Comparison of ENCODE assay signal across 1 cellular context in the genomic region with DNA sequence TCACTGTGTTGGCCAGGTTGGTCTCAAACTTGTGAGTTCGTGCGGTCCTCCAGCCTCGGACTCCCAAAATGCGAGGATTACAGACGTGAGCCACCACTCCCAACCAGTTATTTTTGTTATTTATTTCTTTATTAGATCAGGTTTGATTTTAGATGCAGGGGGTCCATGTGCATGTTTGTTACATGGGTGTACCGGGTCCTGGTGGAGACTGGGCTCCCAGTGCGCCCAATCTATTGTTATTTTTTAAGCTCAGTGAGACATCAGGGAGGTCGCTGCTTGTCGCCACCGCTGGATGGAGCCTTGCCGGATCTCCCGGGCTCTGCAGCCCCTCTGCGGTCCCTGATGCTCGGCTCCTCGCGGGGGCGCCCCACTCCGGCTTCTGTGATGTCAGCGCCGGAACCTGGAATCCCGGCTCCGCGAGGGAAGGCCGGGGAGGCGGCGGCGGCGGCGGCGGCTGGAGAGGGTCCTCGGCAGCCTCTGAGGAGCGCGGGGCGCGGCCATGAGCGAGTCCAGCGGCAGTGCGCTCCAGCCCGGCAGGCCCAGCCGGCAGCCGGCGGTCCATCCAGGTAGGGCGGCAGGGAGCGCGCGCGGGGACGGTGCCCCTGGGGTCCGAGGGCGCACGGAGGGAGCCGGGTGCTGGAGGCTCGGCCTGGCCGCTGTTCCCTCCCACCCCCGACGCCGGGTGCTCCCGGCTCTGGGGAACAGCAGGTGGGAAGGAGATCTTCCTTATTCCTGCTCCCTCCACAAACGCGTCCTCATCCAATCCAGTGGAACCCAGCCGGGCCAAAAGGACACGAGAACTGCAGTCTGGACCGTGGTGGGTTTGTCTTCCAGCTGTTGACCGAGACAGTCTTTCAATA.
TF ChIP-seq lines count a peak whose summit lies in the region.

Gene TMC7, plus strand, starts transcription at position 370 of the 860 bp plus-strand sequence. Its CDS starts 130 bp downstream, at position 500.

TF ChIP-seq in HepG2, 621 proteins besides CTCF, POLR2A, EP300 and RAD21 (continued from another document and continues in another):
- TF ChIP-seq, protein P1, sequence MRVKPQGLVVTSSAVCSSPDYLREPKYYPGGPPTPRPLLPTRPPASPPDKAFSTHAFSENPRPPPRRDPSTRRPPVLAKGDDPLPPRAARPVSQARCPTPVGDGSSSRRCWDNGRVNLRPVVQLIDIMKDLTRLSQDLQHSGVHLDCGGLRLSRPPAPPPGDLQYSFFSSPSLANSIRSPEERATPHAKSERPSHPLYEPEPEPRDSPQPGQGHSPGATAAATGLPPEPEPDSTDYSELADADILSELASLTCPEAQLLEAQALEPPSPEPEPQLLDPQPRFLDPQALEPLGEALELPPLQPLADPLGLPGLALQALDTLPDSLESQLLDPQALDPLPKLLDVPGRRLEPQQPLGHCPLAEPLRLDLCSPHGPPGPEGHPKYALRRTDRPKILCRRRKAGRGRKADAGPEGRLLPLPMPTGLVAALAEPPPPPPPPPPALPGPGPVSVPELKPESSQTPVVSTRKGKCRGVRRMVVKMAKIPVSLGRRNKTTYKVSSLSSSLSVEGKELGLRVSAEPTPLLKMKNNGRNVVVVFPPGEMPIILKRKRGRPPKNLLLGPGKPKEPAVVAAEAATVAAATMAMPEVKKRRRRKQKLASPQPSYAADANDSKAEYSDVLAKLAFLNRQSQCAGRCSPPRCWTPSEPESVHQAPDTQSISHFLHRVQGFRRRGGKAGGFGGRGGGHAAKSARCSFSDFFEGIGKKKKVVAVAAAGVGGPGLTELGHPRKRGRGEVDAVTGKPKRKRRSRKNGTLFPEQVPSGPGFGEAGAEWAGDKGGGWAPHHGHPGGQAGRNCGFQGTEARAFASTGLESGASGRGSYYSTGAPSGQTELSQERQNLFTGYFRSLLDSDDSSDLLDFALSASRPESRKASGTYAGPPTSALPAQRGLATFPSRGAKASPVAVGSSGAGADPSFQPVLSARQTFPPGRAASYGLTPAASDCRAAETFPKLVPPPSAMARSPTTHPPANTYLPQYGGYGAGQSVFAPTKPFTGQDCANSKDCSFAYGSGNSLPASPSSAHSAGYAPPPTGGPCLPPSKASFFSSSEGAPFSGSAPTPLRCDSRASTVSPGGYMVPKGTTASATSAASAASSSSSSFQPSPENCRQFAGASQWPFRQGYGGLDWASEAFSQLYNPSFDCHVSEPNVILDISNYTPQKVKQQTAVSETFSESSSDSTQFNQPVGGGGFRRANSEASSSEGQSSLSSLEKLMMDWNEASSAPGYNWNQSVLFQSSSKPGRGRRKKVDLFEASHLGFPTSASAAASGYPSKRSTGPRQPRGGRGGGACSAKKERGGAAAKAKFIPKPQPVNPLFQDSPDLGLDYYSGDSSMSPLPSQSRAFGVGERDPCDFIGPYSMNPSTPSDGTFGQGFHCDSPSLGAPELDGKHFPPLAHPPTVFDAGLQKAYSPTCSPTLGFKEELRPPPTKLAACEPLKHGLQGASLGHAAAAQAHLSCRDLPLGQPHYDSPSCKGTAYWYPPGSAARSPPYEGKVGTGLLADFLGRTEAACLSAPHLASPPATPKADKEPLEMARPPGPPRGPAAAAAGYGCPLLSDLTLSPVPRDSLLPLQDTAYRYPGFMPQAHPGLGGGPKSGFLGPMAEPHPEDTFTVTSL (CRISPR knock-in tag; IDR thresholded peaks at IDR 0.05; ENCODE audit: borderline replicate concordance): no peak; the same call in 1 of the 2 replicates
- TF ChIP-seq HOXA5 (CRISPR knock-in tag; IDR thresholded peaks at IDR 0.05) (0 out of 2 replicates have a peak, but pooled peaks have one; percentile 71), SP1 (IDR thresholded peaks at IDR 0.05) (no peak), SP1 (CRISPR knock-in tag; IDR thresholded peaks at IDR 0.05) (no peak), HDAC1 (CRISPR knock-in tag; IDR thresholded peaks at IDR 0.05) (no peak), NCOA5 (CRISPR knock-in tag; IDR thresholded peaks at IDR 0.05) (no peak), MEF2D (CRISPR knock-in tag; IDR thresholded peaks at IDR 0.05) (peak; percentile 79), MED13 (CRISPR knock-in tag; IDR thresholded peaks at IDR 0.05) (no peak), ZFP90 (CRISPR knock-in tag; IDR thresholded peaks at IDR 0.05; ENCODE audit: borderline replicate concordance) (peak; percentile 65; the same call in 1 of the 2 replicates), AGO2 (optimal IDR thresholded peaks at IDR 0.05; ENCODE audit: low read depth, low read length) (peak; percentile 82), ZNF230 (CRISPR knock-in tag; IDR thresholded peaks at IDR 0.05) (peak; percentile 92; the same call in 1 of the 2 replicates), ZMYM3 (CRISPR knock-in tag; IDR thresholded peaks at IDR 0.05) (peak; percentile 84), TRIM22 (IDR thresholded peaks at IDR 0.05) (no peak), PPARG (CRISPR knock-in tag; conservative IDR thresholded peaks at IDR 0.05) (peak; percentile 82), ETS1 (CRISPR knock-in tag; IDR thresholded peaks at IDR 0.05) (no peak), ZNF136 (CRISPR knock-in tag; IDR thresholded peaks at IDR 0.05; ENCODE audit: low read depth) (no peak), ZKSCAN5 (CRISPR knock-in tag; IDR thresholded peaks at IDR 0.05) (no peak), KLF15 (CRISPR knock-in tag; IDR thresholded peaks at IDR 0.05; ENCODE audit: borderline replicate concordance) (peak; percentile 74; the same call in 1 of the 2 replicates), GFI1 (CRISPR knock-in tag; IDR thresholded peaks at IDR 0.05; ENCODE audit: borderline replicate concordance) (peak; percentile 88; the same call in 1 of the 2 replicates), FOXA1 (IDR thresholded peaks at IDR 0.05) (no peak), FOXA1 (CRISPR knock-in tag; IDR thresholded peaks at IDR 0.05) (no peak; the same call in none of the 2 replicates), ZBTB7A (CRISPR knock-in tag; IDR thresholded peaks at IDR 0.05) (peak; percentile 71; the same call in 1 of the 2 replicates), HOXA9 (CRISPR knock-in tag; IDR thresholded peaks at IDR 0.05; ENCODE audit: borderline replicate concordance) (no peak), BRD4 (CRISPR knock-in tag; IDR thresholded peaks at IDR 0.05) (no peak), ZNF253 (CRISPR knock-in tag; IDR thresholded peaks at IDR 0.05; ENCODE audit: borderline replicate concordance) (peak; percentile 84; the same call in 1 of the 2 replicates), MYNN (CRISPR knock-in tag; IDR thresholded peaks at IDR 0.05; ENCODE audit: low read depth) (0 out of 2 replicates have a peak, but pooled peaks have one; percentile 40), ELF3 (CRISPR knock-in tag; IDR thresholded peaks at IDR 0.05) (peak; percentile 92), CREM (IDR thresholded peaks at IDR 0.05) (no peak), CREM (CRISPR knock-in tag; IDR thresholded peaks at IDR 0.05) (no peak), BHLHE40 (IDR thresholded peaks at IDR 0.05; ENCODE audit: low read length) (peak; percentile 33; the same call in 1 of the 2 replicates), ZNF256 (CRISPR knock-in tag; conservative IDR thresholded peaks at IDR 0.05) (no peak)
- TF ChIP-seq, protein P2, sequence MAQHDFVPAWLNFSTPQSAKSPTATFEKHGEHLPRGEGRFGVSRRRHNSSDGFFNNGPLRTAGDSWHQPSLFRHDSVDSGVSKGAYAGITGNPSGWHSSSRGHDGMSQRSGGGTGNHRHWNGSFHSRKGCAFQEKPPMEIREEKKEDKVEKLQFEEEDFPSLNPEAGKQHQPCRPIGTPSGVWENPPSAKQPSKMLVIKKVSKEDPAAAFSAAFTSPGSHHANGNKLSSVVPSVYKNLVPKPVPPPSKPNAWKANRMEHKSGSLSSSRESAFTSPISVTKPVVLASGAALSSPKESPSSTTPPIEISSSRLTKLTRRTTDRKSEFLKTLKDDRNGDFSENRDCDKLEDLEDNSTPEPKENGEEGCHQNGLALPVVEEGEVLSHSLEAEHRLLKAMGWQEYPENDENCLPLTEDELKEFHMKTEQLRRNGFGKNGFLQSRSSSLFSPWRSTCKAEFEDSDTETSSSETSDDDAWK (CRISPR knock-in tag; IDR thresholded peaks at IDR 0.05): no peak
- TF ChIP-seq, protein P3, sequence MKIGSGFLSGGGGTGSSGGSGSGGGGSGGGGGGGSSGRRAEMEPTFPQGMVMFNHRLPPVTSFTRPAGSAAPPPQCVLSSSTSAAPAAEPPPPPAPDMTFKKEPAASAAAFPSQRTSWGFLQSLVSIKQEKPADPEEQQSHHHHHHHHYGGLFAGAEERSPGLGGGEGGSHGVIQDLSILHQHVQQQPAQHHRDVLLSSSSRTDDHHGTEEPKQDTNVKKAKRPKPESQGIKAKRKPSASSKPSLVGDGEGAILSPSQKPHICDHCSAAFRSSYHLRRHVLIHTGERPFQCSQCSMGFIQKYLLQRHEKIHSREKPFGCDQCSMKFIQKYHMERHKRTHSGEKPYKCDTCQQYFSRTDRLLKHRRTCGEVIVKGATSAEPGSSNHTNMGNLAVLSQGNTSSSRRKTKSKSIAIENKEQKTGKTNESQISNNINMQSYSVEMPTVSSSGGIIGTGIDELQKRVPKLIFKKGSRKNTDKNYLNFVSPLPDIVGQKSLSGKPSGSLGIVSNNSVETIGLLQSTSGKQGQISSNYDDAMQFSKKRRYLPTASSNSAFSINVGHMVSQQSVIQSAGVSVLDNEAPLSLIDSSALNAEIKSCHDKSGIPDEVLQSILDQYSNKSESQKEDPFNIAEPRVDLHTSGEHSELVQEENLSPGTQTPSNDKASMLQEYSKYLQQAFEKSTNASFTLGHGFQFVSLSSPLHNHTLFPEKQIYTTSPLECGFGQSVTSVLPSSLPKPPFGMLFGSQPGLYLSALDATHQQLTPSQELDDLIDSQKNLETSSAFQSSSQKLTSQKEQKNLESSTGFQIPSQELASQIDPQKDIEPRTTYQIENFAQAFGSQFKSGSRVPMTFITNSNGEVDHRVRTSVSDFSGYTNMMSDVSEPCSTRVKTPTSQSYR (CRISPR knock-in tag; IDR thresholded peaks at IDR 0.05; ENCODE audit: borderline replicate concordance): 0 out of 2 replicates have a peak, but pooled peaks have one; percentile 4
- TF ChIP-seq, protein P4, sequence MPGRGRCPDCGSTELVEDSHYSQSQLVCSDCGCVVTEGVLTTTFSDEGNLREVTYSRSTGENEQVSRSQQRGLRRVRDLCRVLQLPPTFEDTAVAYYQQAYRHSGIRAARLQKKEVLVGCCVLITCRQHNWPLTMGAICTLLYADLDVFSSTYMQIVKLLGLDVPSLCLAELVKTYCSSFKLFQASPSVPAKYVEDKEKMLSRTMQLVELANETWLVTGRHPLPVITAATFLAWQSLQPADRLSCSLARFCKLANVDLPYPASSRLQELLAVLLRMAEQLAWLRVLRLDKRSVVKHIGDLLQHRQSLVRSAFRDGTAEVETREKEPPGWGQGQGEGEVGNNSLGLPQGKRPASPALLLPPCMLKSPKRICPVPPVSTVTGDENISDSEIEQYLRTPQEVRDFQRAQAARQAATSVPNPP (CRISPR knock-in tag; IDR thresholded peaks at IDR 0.05): peak; percentile 90
- TF ChIP-seq, protein P5, sequence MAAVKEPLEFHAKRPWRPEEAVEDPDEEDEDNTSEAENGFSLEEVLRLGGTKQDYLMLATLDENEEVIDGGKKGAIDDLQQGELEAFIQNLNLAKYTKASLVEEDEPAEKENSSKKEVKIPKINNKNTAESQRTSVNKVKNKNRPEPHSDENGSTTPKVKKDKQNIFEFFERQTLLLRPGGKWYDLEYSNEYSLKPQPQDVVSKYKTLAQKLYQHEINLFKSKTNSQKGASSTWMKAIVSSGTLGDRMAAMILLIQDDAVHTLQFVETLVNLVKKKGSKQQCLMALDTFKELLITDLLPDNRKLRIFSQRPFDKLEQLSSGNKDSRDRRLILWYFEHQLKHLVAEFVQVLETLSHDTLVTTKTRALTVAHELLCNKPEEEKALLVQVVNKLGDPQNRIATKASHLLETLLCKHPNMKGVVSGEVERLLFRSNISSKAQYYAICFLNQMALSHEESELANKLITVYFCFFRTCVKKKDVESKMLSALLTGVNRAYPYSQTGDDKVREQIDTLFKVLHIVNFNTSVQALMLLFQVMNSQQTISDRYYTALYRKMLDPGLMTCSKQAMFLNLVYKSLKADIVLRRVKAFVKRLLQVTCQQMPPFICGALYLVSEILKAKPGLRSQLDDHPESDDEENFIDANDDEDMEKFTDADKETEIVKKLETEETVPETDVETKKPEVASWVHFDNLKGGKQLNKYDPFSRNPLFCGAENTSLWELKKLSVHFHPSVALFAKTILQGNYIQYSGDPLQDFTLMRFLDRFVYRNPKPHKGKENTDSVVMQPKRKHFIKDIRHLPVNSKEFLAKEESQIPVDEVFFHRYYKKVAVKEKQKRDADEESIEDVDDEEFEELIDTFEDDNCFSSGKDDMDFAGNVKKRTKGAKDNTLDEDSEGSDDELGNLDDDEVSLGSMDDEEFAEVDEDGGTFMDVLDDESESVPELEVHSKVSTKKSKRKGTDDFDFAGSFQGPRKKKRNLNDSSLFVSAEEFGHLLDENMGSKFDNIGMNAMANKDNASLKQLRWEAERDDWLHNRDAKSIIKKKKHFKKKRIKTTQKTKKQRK (IDR thresholded peaks at IDR 0.05; ENCODE audit: low read length): no peak
- TF ChIP-seq, protein P6, sequence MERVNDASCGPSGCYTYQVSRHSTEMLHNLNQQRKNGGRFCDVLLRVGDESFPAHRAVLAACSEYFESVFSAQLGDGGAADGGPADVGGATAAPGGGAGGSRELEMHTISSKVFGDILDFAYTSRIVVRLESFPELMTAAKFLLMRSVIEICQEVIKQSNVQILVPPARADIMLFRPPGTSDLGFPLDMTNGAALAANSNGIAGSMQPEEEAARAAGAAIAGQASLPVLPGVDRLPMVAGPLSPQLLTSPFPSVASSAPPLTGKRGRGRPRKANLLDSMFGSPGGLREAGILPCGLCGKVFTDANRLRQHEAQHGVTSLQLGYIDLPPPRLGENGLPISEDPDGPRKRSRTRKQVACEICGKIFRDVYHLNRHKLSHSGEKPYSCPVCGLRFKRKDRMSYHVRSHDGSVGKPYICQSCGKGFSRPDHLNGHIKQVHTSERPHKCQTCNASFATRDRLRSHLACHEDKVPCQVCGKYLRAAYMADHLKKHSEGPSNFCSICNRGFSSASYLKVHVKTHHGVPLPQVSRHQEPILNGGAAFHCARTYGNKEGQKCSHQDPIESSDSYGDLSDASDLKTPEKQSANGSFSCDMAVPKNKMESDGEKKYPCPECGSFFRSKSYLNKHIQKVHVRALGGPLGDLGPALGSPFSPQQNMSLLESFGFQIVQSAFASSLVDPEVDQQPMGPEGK (CRISPR knock-in tag; IDR thresholded peaks at IDR 0.05): peak; percentile 72
